Comparison of ENCODE assay signal across 8 cellular contexts in the genomic region with DNA sequence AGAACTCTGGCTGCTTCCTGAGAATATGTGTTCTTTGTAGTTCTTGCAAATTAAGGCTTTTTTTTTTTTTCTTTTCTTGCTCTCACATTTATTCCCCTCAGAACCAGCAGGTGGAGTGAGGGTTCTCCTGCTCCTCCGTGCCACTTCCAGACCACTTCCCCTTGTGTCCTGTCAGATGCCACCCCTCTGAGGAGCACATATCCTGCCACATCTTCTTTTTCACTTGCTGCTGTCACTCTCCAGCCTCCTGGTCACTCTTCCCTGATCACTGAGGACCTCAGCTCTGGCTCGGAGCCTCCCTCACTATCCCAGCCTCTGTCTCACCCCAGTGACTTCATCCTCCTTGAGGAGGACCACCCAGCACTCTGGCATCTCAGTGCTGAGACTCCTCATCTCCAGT.
DNase-seq lines count a peak whose midpoint lies in the region; ATAC-seq and TF ChIP-seq lines count a peak whose summit lies in the region.

No MANE protein-coding gene starts in this region.

- no peak overlapping the region for H3K4me3 Mint-ChIP-seq in activated CD4-positive, alpha-beta T cell treated with anti-CD3 and anti-CD28 coated beads, Interleukin-2, amount 10 ng/mL, durations not matched to agents 24 days and 14 days
- H3K4me3 Mint-ChIP-seq in stimulated activated naive B cell treated with anti-CD40 and anti-IgM and Interleukin-4, amounts not matched to agents 10 μg/mL and 1 μg/mL and 100 μg/mL, for 72 hours, result no peak overlapping the region
- no peak overlapping the region for H3K4me3 Mint-ChIP-seq in stimulated activated memory B cell treated with anti-CD40 and anti-IgM and Interleukin-4, amounts not matched to agents 10 μg/mL and 1 μg/mL and 100 μg/mL, for 72 hours

- no peak overlapping the region for H3K4me3 ChIP-seq in dorsolateral prefrontal cortex

- H3K27ac Mint-ChIP-seq in activated CD4-positive, alpha-beta T cell treated with anti-CD3 and anti-CD28 coated beads, Interleukin-2, amount 10 ng/mL, durations not matched to agents 24 days and 14 days, result no peak overlapping the region
- no peak overlapping the region for H3K27ac Mint-ChIP-seq in stimulated activated naive B cell treated with anti-CD40 and anti-IgM and Interleukin-4, amounts not matched to agents 10 μg/mL and 1 μg/mL and 100 μg/mL, for 72 hours
- no peak overlapping the region for H3K27ac Mint-ChIP-seq in stimulated activated memory B cell treated with anti-CD40 and anti-IgM and Interleukin-4, amounts not matched to agents 10 μg/mL and 1 μg/mL and 100 μg/mL, for 72 hours

- DNase-seq in activated CD4-positive, alpha-beta T cell treated with anti-CD3 and anti-CD28 coated beads, Interleukin-2, amount 10 ng/mL, durations not matched to agents 24 days and 14 days, result peak; percentile 44
- no peak for DNase-seq in activated CD4-positive, alpha-beta T cell treated with anti-CD3 and anti-CD28 coated beads, Interleukin-2, amount 50 U/mL, for 4 hours
- peak; percentile 19 for DNase-seq in NCI-H2227 treated with DMSO at 0.1 percent for 48 hours (lab: John Stamatoyannopoulos, UW)
- no peak for DNase-seq in dorsolateral prefrontal cortex
- no peak for DNase-seq in stimulated activated naive B cell treated with anti-CD40 and anti-IgM and Interleukin-4, amounts not matched to agents 10 μg/mL and 1 μg/mL and 100 μg/mL, for 72 hours

- peak; percentile 44 to 52 for ATAC-seq in stimulated activated naive B cell treated with anti-CD40 and anti-IgM and Interleukin-4, amounts not matched to agents 10 μg/mL and 1 μg/mL and 100 μg/mL, for 72 hours (replicated peaks)
- ATAC-seq in GM18861 (IDR thresholded peaks at IDR 0.05; ENCODE audit: unreplicated experiment), result no peak
- ATAC-seq in HG03039 (IDR thresholded peaks at IDR 0.05; ENCODE audit: unreplicated experiment), result no peak
- ATAC-seq in stimulated activated memory B cell treated with anti-CD40 and anti-IgM and Interleukin-4, amounts not matched to agents 10 μg/mL and 1 μg/mL and 100 μg/mL, for 72 hours, result no peak

- intact Hi-C loops in activated CD4-positive, alpha-beta T cell treated with anti-CD3 and anti-CD28 coated beads, Interleukin-2, amount 10 ng/mL, durations not matched to agents 24 days and 14 days (cut with micrococcal nuclease), result no loop called here
- intact Hi-C loops in dorsolateral prefrontal cortex (cut with DNase I), result no loop called here

- peaks cover 9% of the 10 kb centered on the region for H3K27me3 Mint-ChIP-seq in activated CD4-positive, alpha-beta T cell treated with anti-CD3 and anti-CD28 coated beads, Interleukin-2, amount 10 ng/mL, durations not matched to agents 24 days and 14 days
- H3K27me3 Mint-ChIP-seq in stimulated activated naive B cell treated with anti-CD40 and anti-IgM and Interleukin-4, amounts not matched to agents 10 μg/mL and 1 μg/mL and 100 μg/mL, for 72 hours, result peaks cover 0 to 14% of the 10 kb centered on the region in 2 donors
- H3K27me3 Mint-ChIP-seq in stimulated activated memory B cell treated with anti-CD40 and anti-IgM and Interleukin-4, amounts not matched to agents 10 μg/mL and 1 μg/mL and 100 μg/mL, for 72 hours, result no peaks in the 10 kb centered on the region

- no peaks in the 10 kb centered on the region for H3K36me3 Mint-ChIP-seq in activated CD4-positive, alpha-beta T cell treated with anti-CD3 and anti-CD28 coated beads, Interleukin-2, amount 10 ng/mL, durations not matched to agents 24 days and 14 days (ENCODE audit: low read depth)
- no peaks in the 10 kb centered on the region for H3K36me3 Mint-ChIP-seq in stimulated activated naive B cell treated with anti-CD40 and anti-IgM and Interleukin-4, amounts not matched to agents 10 μg/mL and 1 μg/mL and 100 μg/mL, for 72 hours
- peaks cover 16% of the 10 kb centered on the region for H3K36me3 Mint-ChIP-seq in stimulated activated memory B cell treated with anti-CD40 and anti-IgM and Interleukin-4, amounts not matched to agents 10 μg/mL and 1 μg/mL and 100 μg/mL, for 72 hours

- peak in 37 of 56 donors; percentile 8 to 48 (median 23) for TF ChIP-seq CTCF in dorsolateral prefrontal cortex (IDR thresholded peaks at IDR 0.05 in 54 of 56, conservative IDR thresholded peaks at IDR 0.05 in 2 of 56; ENCODE audit: low read depth in 1 of 56, partially characterized antibody in 56 of 56)

- no peak overlapping the region for H3K27ac ChIP-seq in dorsolateral prefrontal cortex

- H3K4me1 Mint-ChIP-seq in activated CD4-positive, alpha-beta T cell treated with anti-CD3 and anti-CD28 coated beads, Interleukin-2, amount 10 ng/mL, durations not matched to agents 24 days and 14 days, result no peaks in the 10 kb centered on the region
- no peaks in the 10 kb centered on the region for H3K4me1 Mint-ChIP-seq in stimulated activated naive B cell treated with anti-CD40 and anti-IgM and Interleukin-4, amounts not matched to agents 10 μg/mL and 1 μg/mL and 100 μg/mL, for 72 hours
- peaks cover 7% of the 10 kb centered on the region for H3K4me1 Mint-ChIP-seq in stimulated activated memory B cell treated with anti-CD40 and anti-IgM and Interleukin-4, amounts not matched to agents 10 μg/mL and 1 μg/mL and 100 μg/mL, for 72 hours

- H3K9me3 Mint-ChIP-seq in activated CD4-positive, alpha-beta T cell treated with anti-CD3 and anti-CD28 coated beads, Interleukin-2, amount 10 ng/mL, durations not matched to agents 24 days and 14 days, result no peaks in the 10 kb centered on the region
- peaks cover 3 to 4% of the 10 kb centered on the region in 2 donors for H3K9me3 Mint-ChIP-seq in stimulated activated naive B cell treated with anti-CD40 and anti-IgM and Interleukin-4, amounts not matched to agents 10 μg/mL and 1 μg/mL and 100 μg/mL, for 72 hours
- peaks cover 3% of the 10 kb centered on the region for H3K9me3 Mint-ChIP-seq in stimulated activated memory B cell treated with anti-CD40 and anti-IgM and Interleukin-4, amounts not matched to agents 10 μg/mL and 1 μg/mL and 100 μg/mL, for 72 hours

- peaks cover 0 to 5% (median 0%) of the 10 kb centered on the region in 45 donors for H3K27me3 ChIP-seq in dorsolateral prefrontal cortex

Comparison
In these comparisons a context has a peak if more than half of its experiments do, and no peak if none do; other contexts are left out.
1. DNase-seq: peak in activated CD4-positive, alpha-beta T cell treated with anti-CD3 and anti-CD28 coated beads, Interleukin-2, amount 10 ng/mL, durations not matched to agents 24 days and 14 days (single experiment) and NCI-H2227 treated with DMSO at 0.1 percent for 48 hours (single experiment); none in activated CD4-positive, alpha-beta T cell treated with anti-CD3 and anti-CD28 coated beads, Interleukin-2, amount 50 U/mL, for 4 hours (0 of 2), dorsolateral prefrontal cortex (0 of 10) and stimulated activated naive B cell treated with anti-CD40 and anti-IgM and Interleukin-4, amounts not matched to agents 10 μg/mL and 1 μg/mL and 100 μg/mL, for 72 hours (single experiment).
2. ATAC-seq: peak in stimulated activated naive B cell treated with anti-CD40 and anti-IgM and Interleukin-4, amounts not matched to agents 10 μg/mL and 1 μg/mL and 100 μg/mL, for 72 hours (2 of 2); none in GM18861 (single experiment), HG03039 (single experiment) and stimulated activated memory B cell treated with anti-CD40 and anti-IgM and Interleukin-4, amounts not matched to agents 10 μg/mL and 1 μg/mL and 100 μg/mL, for 72 hours (single experiment).